In genomic region chr17:74368341-74369152, GRCh38 we compare ENCODE assay signal across 9 cellular contexts. TPM values are rescaled to one million over a fixed set of nuclear protein-coding genes. Genes with fewer than 3 reads are reported as not detected.
DNase-seq lines count a peak whose midpoint lies in the region; ATAC-seq and TF ChIP-seq lines count a peak whose summit lies in the region.
"Had no signal": no experiment of that assay in that cellular context is flagged by ENCODE, and none has a peak within 500 bp of the region (broad histone marks: within the 10 kb centered on the region; RNA-seq: fewer than 3 reads in every experiment).

No MANE protein-coding gene starts in this region.

- H3K27me3 ChIP-seq in upper lobe of right lung = no peaks in the 10 kb centered on the region

- no peaks in the 10 kb centered on the region for H3K36me3 ChIP-seq in upper lobe of right lung

- H3K4me1 ChIP-seq in upper lobe of right lung = no peaks in the 10 kb centered on the region

- intact Hi-C loops in Right ventricle myocardium inferior (cut with DNase I) = loop anchor here (2.0 to 5.0 kb wide), 2 partner anchors 124 to 156 kb away; partner anchors contain the start of gene TTYH2
- intact Hi-C loops in upper lobe of right lung (cut with DNase I) = no loop called here

- H3K9me3 Mint-ChIP-seq in activated naive CD8-positive, alpha-beta T cell (ENCODE audit: low read depth) = no peaks in the 10 kb centered on the region
- H3K9me3 Mint-ChIP-seq in progenitor cell of endocrine pancreas (ENCODE audit: low read depth) = no peaks in the 10 kb centered on the region

- H3K27me3 Mint-ChIP-seq in activated naive CD8-positive, alpha-beta T cell = peaks cover 2% of the 10 kb centered on the region
- no peaks in the 10 kb centered on the region for H3K27me3 Mint-ChIP-seq in progenitor cell of endocrine pancreas

- ATAC-seq in Right ventricle myocardium inferior (peak; percentile 57), upper lobe of right lung (peak; percentile 90)

- H3K4me3 ChIP-seq in upper lobe of right lung = no peak overlapping the region

- H3K36me3 Mint-ChIP-seq in activated naive CD8-positive, alpha-beta T cell = no peaks in the 10 kb centered on the region
- no peaks in the 10 kb centered on the region for H3K36me3 Mint-ChIP-seq in progenitor cell of endocrine pancreas (ENCODE audit: insufficient read depth)

- no peak overlapping the region for H3K27ac Mint-ChIP-seq in activated naive CD8-positive, alpha-beta T cell
- no peak overlapping the region for H3K27ac Mint-ChIP-seq in progenitor cell of endocrine pancreas

- peak; percentile 90 for DNase-seq in D341Med (ENCODE audit: low spot score)
- peak; percentile 89 for DNase-seq in HuH-7.5 (ENCODE audit: low spot score)
- DNase-seq in SKM-1 (lab: John Stamatoyannopoulos, UW; ENCODE audit: unreplicated experiment) = peak; percentile 54
- DNase-seq in Right ventricle myocardium inferior (ENCODE audit: missing footprints) = peak; percentile 89
- DNase-seq in progenitor cell of endocrine pancreas (ENCODE audit: low spot score, unreplicated experiment) = peak; percentile 62
- DNase-seq in upper lobe of right lung = peak; percentile 82
- no peak for DNase-seq in cerebellar nuclear complex (lab: John Stamatoyannopoulos, UW)

- TF ChIP-seq CTCF in progenitor cell of endocrine pancreas (IDR thresholded peaks at IDR 0.05; ENCODE audit: unreplicated experiment) (peak; percentile 86), upper lobe of right lung (IDR thresholded peaks at IDR 0.05) (peak; percentile 87)

- H3K27ac ChIP-seq in upper lobe of right lung = no peak overlapping the region

- H3K4me3 Mint-ChIP-seq in activated naive CD8-positive, alpha-beta T cell = peak overlapping the region; percentile 57
- H3K4me3 Mint-ChIP-seq in progenitor cell of endocrine pancreas (ENCODE audit: low read depth) = no peak overlapping the region

- H3K4me1 Mint-ChIP-seq in activated naive CD8-positive, alpha-beta T cell (ENCODE audit: low read depth) = peaks cover 12% of the 10 kb centered on the region
- H3K4me1 Mint-ChIP-seq in progenitor cell of endocrine pancreas (ENCODE audit: low read depth) = peaks cover 17% of the 10 kb centered on the region

- H3K9me3 ChIP-seq in upper lobe of right lung = no peaks in the 10 kb centered on the region

RNA-seq across cellular contexts. Expression of gene GPR142, which starts 1.2 kb away (rescaled TPM):
- total RNA-seq in Right ventricle myocardium inferior (not detected), progenitor cell of endocrine pancreas (6.0 and 6.6 TPM in 2 replicates), upper lobe of right lung (not detected)
- total RNA-seq: T-helper 1 cell treated with Interleukin-12 subunit alpha and Interleukin-12 subunit beta and Interleukin-4 antibody, amounts not matched to agents 30 ng/mL and 1 ng/mL, for 36 hours had no signal

RNA-seq across cellular contexts. Expression of gene BTBD17, which starts 6.9 kb away (rescaled TPM):
- total RNA-seq in Right ventricle myocardium inferior = not detected
- 2.8 and 3.4 TPM in 2 replicates for total RNA-seq in progenitor cell of endocrine pancreas
- total RNA-seq in upper lobe of right lung = not detected
- total RNA-seq: T-helper 1 cell treated with Interleukin-12 subunit alpha and Interleukin-12 subunit beta and Interleukin-4 antibody, amounts not matched to agents 30 ng/mL and 1 ng/mL, for 36 hours had no signal

RNA-seq across cellular contexts. Expression of gene KIF19, which starts 42.5 kb away (rescaled TPM):
- total RNA-seq in Right ventricle myocardium inferior (0.16 TPM), progenitor cell of endocrine pancreas (1.7 and 2.2 TPM in 2 replicates), upper lobe of right lung (0.23 TPM)

Comparison
In these comparisons a context has a peak if more than half of its experiments do, and no peak if none do; other contexts are left out.
1. DNase-seq: peak in D341Med (single experiment), HuH-7.5 (single experiment), SKM-1 (single experiment), Right ventricle myocardium inferior (single experiment), progenitor cell of endocrine pancreas (single experiment) and upper lobe of right lung (single experiment); none in cerebellar nuclear complex (0 of 2).